Comparison of ENCODE assay signal across 2 cellular contexts in the genomic region with DNA sequence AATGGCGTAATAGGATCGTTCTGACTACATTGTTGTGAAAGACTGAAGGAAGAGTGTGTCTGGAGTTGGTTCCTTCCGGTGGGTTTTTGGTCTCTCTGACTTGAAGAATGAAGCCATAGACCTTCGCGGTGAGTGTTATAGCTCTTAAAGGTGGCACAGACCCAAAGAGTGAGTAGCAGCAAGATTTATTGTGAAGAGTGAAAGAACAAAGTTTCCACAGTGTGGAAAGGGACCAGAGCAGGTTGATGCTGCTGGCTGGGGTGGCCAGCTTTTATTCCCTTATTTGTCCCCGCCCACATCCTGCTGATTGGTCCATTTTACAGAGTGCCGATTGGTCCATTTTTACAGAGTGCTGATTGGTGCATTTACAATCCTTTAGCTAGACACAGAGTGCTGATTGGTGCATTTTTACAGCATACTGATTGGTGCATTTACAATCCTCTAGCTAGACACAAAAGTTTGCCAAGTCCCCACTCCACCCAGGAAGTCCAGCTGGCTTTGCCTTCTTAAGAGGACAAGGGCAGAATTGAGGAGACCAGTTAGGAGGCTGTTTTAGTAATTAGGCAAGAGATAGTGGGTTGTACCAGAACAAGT.
TF ChIP-seq lines count a peak whose summit lies in the region.
"Not testable (repeated sequence)": the region's sequence is repeated elsewhere in the genome, so short reads cannot be mapped to it uniquely, and the experiment has no call there.

No MANE protein-coding gene starts in this region.

TF ChIP-seq in HEK293, 187 proteins besides CTCF, POLR2A, EP300 and RAD21:
- peak; percentile 15; the same call in 1 of the 2 replicates for TF ChIP-seq SP2 (tag by site-specific recombination; IDR thresholded peaks at IDR 0.05)

TF ChIP-seq in K562, 482 proteins besides CTCF, POLR2A, EP300 and RAD21:
- TF ChIP-seq ASH1L (IDR thresholded peaks at IDR 0.05; ENCODE audit: borderline replicate concordance, low read depth, partially characterized antibody), result peak; percentile 86
- TF ChIP-seq CEBPB (tag; IDR thresholded peaks at IDR 0.05), result peak; percentile 22; the same call in 1 of the 2 replicates
- TF ChIP-seq MBD2 (IDR thresholded peaks at IDR 0.05; ENCODE audit: borderline replicate concordance, low read depth), result peak; percentile 52; the same call in 1 of the 2 replicates
- TF ChIP-seq FOS (IDR thresholded peaks at IDR 0.05; ENCODE audit: extremely low read depth, insufficient read length), result peak; percentile 40
- TF ChIP-seq, protein P1, sequence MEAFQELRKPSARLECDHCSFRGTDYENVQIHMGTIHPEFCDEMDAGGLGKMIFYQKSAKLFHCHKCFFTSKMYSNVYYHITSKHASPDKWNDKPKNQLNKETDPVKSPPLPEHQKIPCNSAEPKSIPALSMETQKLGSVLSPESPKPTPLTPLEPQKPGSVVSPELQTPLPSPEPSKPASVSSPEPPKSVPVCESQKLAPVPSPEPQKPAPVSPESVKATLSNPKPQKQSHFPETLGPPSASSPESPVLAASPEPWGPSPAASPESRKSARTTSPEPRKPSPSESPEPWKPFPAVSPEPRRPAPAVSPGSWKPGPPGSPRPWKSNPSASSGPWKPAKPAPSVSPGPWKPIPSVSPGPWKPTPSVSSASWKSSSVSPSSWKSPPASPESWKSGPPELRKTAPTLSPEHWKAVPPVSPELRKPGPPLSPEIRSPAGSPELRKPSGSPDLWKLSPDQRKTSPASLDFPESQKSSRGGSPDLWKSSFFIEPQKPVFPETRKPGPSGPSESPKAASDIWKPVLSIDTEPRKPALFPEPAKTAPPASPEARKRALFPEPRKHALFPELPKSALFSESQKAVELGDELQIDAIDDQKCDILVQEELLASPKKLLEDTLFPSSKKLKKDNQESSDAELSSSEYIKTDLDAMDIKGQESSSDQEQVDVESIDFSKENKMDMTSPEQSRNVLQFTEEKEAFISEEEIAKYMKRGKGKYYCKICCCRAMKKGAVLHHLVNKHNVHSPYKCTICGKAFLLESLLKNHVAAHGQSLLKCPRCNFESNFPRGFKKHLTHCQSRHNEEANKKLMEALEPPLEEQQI (IDR thresholded peaks at IDR 0.05), result peak; percentile 93
- peak; percentile 87 for TF ChIP-seq ZNF316 (IDR thresholded peaks at IDR 0.05)
- peak; percentile 64 for TF ChIP-seq RBM25 (IDR thresholded peaks at IDR 0.05; ENCODE audit: low read depth, low read length, severe bottlenecking)
- TF ChIP-seq C11orf30 (IDR thresholded peaks at IDR 0.05; ENCODE audit: low read depth), result peak; percentile 55
- TF ChIP-seq FOXM1 (IDR thresholded peaks at IDR 0.05; ENCODE audit: low read depth), result peak; percentile 46; the same call in 1 of the 2 replicates
- not testable (repeated sequence) for TF ChIP-seq FOXM1 (CRISPR knock-in tag; IDR thresholded peaks at IDR 0.05; ENCODE audit: low read depth)
- TF ChIP-seq NFYB (IDR thresholded peaks at IDR 0.05; ENCODE audit: extremely low read depth, insufficient read length), result peak; percentile 91
- TF ChIP-seq CBX3 (IDR thresholded peaks at IDR 0.05; ENCODE audit: borderline replicate concordance in 1 of 2, low read length in 2 of 2), result peak in 1 of 2 experiments; percentile 50; a peak in 2 of 3 replicates
- TF ChIP-seq SP1 (CRISPR knock-in tag; IDR thresholded peaks at IDR 0.05), result 0 out of 2 replicates have a peak, but pooled peaks have one; percentile 29
- TF ChIP-seq CC2D1A (IDR thresholded peaks at IDR 0.05), result peak; percentile 88
- TF ChIP-seq MAFG (tag; conservative IDR thresholded peaks at IDR 0.05), result 0 out of 2 replicates have a peak, but pooled peaks have one; percentile 15
